Comparison of ENCODE assay signal across 1 cellular context in genomic region chr11:119030329-119031047, GRCh38.
A peak's percentile ranks its signal among the peaks of the same experiment; 100 is the strongest.
TF ChIP-seq lines count a peak whose summit lies in the region.

Gene SLC37A4 (minus strand): TSS chr11:119030877.

TF ChIP-seq in HepG2, 621 proteins besides CTCF, POLR2A, EP300 and RAD21 (continued from another document and continues in another):
- TF ChIP-seq MIER3 (CRISPR knock-in tag; IDR thresholded peaks at IDR 0.05; ENCODE audit: borderline replicate concordance) (no peak; the same call in 1 of the 2 replicates), ZNF572 (CRISPR knock-in tag; IDR thresholded peaks at IDR 0.05) (0 out of 2 replicates have a peak, but pooled peaks have one; percentile 36), KLF12 (CRISPR knock-in tag; IDR thresholded peaks at IDR 0.05; ENCODE audit: borderline replicate concordance) (0 out of 2 replicates have a peak, but pooled peaks have one; percentile 76), ZBTB37 (CRISPR knock-in tag; IDR thresholded peaks at IDR 0.05) (no peak; the same call in 1 of the 2 replicates), JUND (CRISPR knock-in tag; IDR thresholded peaks at IDR 0.05) (no peak), KDM2A (CRISPR knock-in tag; IDR thresholded peaks at IDR 0.05; ENCODE audit: borderline replicate concordance, low read depth) (peak; percentile 87), ZNF34 (CRISPR knock-in tag; IDR thresholded peaks at IDR 0.05; ENCODE audit: borderline replicate concordance) (no peak), KDM6A (CRISPR knock-in tag; IDR thresholded peaks at IDR 0.05; ENCODE audit: low read depth) (no peak), ZNF124 (CRISPR knock-in tag; IDR thresholded peaks at IDR 0.05) (peak; percentile 94), JUNB (CRISPR knock-in tag; IDR thresholded peaks at IDR 0.05; ENCODE audit: borderline replicate concordance) (no peak), CBFB (CRISPR knock-in tag; IDR thresholded peaks at IDR 0.05) (peak; percentile 58; the same call in 1 of the 2 replicates), MTF2 (CRISPR knock-in tag; IDR thresholded peaks at IDR 0.05; ENCODE audit: borderline replicate concordance) (no peak), REPIN1 (CRISPR knock-in tag; IDR thresholded peaks at IDR 0.05; ENCODE audit: borderline replicate concordance, low read depth) (peak; percentile 92), HNF4A (CRISPR knock-in tag; IDR thresholded peaks at IDR 0.05) (peak; percentile 54; the same call in 1 of the 2 replicates), MAZ (IDR thresholded peaks at IDR 0.05; ENCODE audit: borderline replicate concordance, low read depth, low read length) (peak; percentile 62; the same call in 1 of the 2 replicates), MAZ (CRISPR knock-in tag; IDR thresholded peaks at IDR 0.05; ENCODE audit: low read depth) (peak; percentile 90), SOX6 (IDR thresholded peaks at IDR 0.05) (no peak), SOX6 (CRISPR knock-in tag; IDR thresholded peaks at IDR 0.05) (peak; percentile 66; the same call in 1 of the 2 replicates), ATF7 (IDR thresholded peaks at IDR 0.05) (no peak), ATF7 (CRISPR knock-in tag; IDR thresholded peaks at IDR 0.05) (no peak), ZSCAN25 (CRISPR knock-in tag; IDR thresholded peaks at IDR 0.05) (peak; percentile 55; the same call in 1 of the 2 replicates), PHF20 (CRISPR knock-in tag; IDR thresholded peaks at IDR 0.05) (0 out of 2 replicates have a peak, but pooled peaks have one; percentile 30), SCMH1 (CRISPR knock-in tag; IDR thresholded peaks at IDR 0.05; ENCODE audit: borderline replicate concordance) (no peak), ZNF552 (CRISPR knock-in tag; IDR thresholded peaks at IDR 0.05; ENCODE audit: borderline replicate concordance) (0 out of 2 replicates have a peak, but pooled peaks have one; percentile 49), SOX13 (IDR thresholded peaks at IDR 0.05) (no peak), SOX13 (CRISPR knock-in tag; conservative IDR thresholded peaks at IDR 0.05 in 1 of 2, IDR thresholded peaks at IDR 0.05 in 1 of 2) (peak in 1 of 2 experiments; percentile 55; a peak in 1 of 4 replicates), ZNF550 (CRISPR knock-in tag; IDR thresholded peaks at IDR 0.05; ENCODE audit: borderline replicate concordance) (no peak), DMAP1 (CRISPR knock-in tag; IDR thresholded peaks at IDR 0.05) (no peak), FOSL2 (CRISPR knock-in tag; IDR thresholded peaks at IDR 0.05) (peak; percentile 73), CREM (IDR thresholded peaks at IDR 0.05) (no peak), CREM (CRISPR knock-in tag; IDR thresholded peaks at IDR 0.05) (no peak), NR0B2 (CRISPR knock-in tag; IDR thresholded peaks at IDR 0.05) (peak; percentile 86; the same call in 1 of the 2 replicates), TP53 (CRISPR knock-in tag; conservative IDR thresholded peaks at IDR 0.05) (no peak)
- TF ChIP-seq, protein P1, sequence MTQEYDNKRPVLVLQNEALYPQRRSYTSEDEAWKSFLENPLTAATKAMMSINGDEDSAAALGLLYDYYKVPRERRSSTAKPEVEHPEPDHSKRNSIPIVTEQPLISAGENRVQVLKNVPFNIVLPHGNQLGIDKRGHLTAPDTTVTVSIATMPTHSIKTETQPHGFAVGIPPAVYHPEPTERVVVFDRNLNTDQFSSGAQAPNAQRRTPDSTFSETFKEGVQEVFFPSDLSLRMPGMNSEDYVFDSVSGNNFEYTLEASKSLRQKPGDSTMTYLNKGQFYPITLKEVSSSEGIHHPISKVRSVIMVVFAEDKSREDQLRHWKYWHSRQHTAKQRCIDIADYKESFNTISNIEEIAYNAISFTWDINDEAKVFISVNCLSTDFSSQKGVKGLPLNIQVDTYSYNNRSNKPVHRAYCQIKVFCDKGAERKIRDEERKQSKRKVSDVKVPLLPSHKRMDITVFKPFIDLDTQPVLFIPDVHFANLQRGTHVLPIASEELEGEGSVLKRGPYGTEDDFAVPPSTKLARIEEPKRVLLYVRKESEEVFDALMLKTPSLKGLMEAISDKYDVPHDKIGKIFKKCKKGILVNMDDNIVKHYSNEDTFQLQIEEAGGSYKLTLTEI (CRISPR knock-in tag; conservative IDR thresholded peaks at IDR 0.05) = no peak
- TF ChIP-seq, protein P2, sequence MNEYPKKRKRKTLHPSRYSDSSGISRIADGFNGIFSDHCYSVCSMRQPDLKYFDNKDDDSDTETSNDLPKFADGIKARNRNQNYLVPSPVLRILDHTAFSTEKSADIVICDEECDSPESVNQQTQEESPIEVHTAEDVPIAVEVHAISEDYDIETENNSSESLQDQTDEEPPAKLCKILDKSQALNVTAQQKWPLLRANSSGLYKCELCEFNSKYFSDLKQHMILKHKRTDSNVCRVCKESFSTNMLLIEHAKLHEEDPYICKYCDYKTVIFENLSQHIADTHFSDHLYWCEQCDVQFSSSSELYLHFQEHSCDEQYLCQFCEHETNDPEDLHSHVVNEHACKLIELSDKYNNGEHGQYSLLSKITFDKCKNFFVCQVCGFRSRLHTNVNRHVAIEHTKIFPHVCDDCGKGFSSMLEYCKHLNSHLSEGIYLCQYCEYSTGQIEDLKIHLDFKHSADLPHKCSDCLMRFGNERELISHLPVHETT (CRISPR knock-in tag; conservative IDR thresholded peaks at IDR 0.05) = peak; percentile 1; the same call in 1 of the 2 replicates
- TF ChIP-seq, protein P3, sequence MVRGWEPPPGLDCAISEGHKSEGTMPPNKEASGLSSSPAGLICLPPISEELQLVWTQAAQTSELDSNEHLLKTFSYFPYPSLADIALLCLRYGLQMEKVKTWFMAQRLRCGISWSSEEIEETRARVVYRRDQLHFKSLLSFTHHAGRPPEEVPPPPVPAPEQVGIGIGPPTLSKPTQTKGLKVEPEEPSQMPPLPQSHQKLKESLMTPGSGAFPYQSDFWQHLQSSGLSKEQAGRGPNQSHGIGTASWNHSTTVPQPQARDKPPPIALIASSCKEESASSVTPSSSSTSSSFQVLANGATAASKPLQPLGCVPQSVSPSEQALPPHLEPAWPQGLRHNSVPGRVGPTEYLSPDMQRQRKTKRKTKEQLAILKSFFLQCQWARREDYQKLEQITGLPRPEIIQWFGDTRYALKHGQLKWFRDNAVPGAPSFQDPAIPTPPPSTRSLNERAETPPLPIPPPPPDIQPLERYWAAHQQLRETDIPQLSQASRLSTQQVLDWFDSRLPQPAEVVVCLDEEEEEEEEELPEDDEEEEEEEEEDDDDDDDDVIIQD (CRISPR knock-in tag; IDR thresholded peaks at IDR 0.05; ENCODE audit: low read depth) = peak; percentile 62
- TF ChIP-seq, protein P4, sequence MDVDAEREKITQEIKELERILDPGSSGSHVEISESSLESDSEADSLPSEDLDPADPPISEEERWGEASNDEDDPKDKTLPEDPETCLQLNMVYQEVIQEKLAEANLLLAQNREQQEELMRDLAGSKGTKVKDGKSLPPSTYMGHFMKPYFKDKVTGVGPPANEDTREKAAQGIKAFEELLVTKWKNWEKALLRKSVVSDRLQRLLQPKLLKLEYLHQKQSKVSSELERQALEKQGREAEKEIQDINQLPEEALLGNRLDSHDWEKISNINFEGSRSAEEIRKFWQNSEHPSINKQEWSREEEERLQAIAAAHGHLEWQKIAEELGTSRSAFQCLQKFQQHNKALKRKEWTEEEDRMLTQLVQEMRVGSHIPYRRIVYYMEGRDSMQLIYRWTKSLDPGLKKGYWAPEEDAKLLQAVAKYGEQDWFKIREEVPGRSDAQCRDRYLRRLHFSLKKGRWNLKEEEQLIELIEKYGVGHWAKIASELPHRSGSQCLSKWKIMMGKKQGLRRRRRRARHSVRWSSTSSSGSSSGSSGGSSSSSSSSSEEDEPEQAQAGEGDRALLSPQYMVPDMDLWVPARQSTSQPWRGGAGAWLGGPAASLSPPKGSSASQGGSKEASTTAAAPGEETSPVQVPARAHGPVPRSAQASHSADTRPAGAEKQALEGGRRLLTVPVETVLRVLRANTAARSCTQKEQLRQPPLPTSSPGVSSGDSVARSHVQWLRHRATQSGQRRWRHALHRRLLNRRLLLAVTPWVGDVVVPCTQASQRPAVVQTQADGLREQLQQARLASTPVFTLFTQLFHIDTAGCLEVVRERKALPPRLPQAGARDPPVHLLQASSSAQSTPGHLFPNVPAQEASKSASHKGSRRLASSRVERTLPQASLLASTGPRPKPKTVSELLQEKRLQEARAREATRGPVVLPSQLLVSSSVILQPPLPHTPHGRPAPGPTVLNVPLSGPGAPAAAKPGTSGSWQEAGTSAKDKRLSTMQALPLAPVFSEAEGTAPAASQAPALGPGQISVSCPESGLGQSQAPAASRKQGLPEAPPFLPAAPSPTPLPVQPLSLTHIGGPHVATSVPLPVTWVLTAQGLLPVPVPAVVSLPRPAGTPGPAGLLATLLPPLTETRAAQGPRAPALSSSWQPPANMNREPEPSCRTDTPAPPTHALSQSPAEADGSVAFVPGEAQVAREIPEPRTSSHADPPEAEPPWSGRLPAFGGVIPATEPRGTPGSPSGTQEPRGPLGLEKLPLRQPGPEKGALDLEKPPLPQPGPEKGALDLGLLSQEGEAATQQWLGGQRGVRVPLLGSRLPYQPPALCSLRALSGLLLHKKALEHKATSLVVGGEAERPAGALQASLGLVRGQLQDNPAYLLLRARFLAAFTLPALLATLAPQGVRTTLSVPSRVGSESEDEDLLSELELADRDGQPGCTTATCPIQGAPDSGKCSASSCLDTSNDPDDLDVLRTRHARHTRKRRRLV (CRISPR knock-in tag; IDR thresholded peaks at IDR 0.05) = no peak; the same call in 1 of the 2 replicates
- TF ChIP-seq, protein P5, sequence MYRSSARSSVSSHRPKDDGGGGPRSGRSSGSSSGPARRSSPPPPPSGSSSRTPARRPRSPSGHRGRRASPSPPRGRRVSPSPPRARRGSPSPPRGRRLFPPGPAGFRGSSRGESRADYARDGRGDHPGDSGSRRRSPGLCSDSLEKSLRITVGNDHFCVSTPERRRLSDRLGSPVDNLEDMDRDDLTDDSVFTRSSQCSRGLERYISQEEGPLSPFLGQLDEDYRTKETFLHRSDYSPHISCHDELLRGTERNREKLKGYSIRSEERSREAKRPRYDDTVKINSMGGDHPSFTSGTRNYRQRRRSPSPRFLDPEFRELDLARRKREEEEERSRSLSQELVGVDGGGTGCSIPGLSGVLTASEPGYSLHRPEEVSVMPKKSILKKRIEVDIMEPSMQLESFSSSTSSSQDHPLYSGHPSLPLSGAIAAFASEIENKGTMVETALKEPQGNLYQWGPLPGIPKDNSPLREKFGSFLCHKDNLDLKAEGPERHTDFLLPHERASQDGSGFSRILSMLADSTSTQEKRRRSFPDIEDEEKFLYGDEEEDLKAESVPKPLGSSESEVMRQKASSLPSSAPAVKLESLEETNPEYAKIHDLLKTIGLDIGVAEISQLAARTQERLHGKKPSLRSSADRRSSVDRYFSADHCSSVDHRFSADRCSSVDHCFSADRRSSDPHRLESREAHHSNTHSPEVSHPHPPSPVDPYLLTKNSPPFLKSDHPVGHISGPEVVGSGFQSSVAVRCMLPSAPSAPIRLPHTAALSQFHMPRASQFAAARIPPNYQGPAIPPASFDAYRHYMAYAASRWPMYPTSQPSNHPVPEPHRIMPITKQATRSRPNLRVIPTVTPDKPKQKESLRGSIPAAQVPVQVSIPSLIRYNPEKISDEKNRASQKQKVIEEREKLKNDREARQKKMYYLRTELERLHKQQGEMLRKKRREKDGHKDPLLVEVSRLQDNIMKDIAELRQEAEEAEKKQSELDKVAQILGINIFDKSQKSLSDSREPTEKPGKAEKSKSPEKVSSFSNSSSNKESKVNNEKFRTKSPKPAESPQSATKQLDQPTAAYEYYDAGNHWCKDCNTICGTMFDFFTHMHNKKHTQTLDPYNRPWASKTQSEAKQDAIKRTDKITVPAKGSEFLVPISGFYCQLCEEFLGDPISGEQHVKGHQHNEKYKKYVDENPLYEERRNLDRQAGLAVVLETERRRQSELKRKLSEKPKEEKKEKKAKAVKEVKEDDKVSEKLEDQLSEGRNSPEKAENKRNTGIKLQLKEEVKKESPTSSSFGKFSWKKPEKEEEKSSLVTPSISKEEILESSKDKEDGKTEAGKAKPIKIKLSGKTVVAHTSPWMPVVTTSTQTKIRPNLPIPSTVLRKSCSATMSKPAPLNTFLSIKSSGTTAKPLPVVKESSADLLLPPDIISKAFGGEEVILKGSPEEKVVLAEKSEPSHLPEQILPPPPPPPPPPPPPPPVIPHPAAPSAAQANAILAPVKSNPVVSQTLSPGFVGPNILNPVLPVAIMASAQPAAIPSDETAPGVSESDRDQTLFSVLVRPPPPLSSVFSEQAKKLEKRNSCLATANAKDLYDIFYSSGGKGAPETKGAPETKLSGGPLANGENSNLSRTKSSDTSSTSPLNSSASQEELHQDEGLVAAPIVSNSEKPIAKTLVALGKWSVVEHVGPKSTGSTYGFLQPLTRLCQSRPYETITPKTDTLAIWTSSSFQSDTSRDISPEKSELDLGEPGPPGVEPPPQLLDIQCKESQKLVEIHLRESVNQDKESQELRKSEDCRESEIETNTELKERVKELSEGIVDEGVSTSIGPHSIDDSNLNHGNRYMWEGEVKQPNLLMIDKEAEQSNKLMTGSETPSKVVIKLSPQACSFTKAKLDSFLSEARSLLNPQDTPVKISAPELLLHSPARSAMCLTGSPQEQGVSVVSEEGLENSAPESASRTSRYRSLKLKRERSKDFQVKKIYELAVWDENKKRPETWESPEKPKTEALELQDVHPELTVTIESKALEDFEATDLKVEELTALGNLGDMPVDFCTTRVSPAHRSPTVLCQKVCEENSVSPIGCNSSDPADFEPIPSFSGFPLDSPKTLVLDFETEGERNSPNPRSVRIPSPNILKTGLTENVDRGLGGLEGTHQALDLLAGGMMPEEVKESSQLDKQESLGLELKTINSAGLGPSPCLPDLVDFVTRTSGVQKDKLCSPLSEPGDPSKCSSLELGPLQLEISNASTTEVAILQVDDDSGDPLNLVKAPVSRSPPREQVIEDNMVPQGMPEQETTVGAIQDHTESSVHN (CRISPR knock-in tag; IDR thresholded peaks at IDR 0.05) = no peak
- TF ChIP-seq, protein P6, sequence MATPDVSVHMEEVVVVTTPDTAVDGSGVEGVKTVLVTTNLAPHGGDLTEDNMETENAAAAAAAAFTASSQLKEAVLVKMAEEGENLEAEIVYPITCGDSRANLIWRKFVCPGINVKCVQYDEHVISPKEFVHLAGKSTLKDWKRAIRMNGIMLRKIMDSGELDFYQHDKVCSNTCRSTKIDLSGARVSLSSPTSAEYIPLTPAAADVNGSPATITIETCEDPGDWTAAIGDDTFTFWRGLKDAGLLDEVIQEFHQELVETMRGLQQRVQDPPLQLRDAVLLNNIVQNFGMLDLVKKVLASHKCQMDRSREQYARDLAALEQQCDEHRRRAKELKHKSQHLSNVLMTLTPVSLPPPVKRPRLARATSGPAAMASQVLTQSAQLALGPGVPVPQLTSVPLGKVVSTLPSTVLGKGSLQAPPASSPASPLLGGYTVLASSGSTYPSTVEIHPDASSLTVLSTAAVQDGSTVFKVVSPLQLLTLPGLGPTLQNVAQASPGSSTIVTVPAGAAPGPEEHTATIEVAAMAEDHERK (CRISPR knock-in tag; IDR thresholded peaks at IDR 0.05; ENCODE audit: low read depth) = peak; percentile 50; the same call in 1 of the 2 replicates
